In the genomic region with DNA sequence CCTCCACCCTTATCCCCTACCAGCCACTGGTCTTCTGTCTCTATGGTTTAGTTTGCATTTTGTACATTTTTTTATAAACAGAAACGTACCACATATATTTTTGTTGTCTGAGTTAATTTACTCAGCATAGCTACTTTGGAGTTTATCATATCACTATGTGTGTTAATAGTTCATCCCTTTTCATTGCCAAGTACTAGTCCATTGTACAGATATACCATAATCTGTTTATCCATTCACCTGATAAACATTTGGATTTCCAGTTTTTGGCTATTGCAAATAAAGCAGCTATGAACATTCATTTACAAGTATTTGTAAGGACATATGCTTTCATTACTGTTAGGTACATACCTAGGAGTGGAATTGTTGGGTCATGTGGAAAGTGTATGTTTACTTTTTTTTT, we compare ENCODE assay signal across 27 cellular contexts.
DNase-seq lines count a peak whose midpoint lies in the region; ATAC-seq, FAIRE-seq and TF ChIP-seq lines count a peak whose summit lies in the region.
"Had no signal": no experiment of that assay in that cellular context is flagged by ENCODE, and none has a peak within 500 bp of the region (broad histone marks: within the 10 kb centered on the region; RNA-seq: fewer than 3 reads in every experiment).

No MANE protein-coding gene starts in this region.

- H3K79me2 ChIP-seq in SK-N-SH (ENCODE audit: insufficient read depth): no peaks in the 10 kb centered on the region

- 40% methylated on average over 1 of the region's 1 CpG for WGBS in SK-N-SH (ENCODE audit: low lambda C conversion rate)

- POLR2A ChIA-PET in SK-N-SH (lab: Yijun Ruan, JAX): no interaction called here
- POLR2A ChIA-PET in WTC11 (lab: Charles Lee): no interaction called here
- POLR2A ChIA-PET in MCF 10A (lab: Yijun Ruan, JAX): interaction anchor here (0.5 to 1.0 kb wide), 3 partner anchors 15 to 165 kb away, joined by 3 to 6 read pairs (median 5); partner anchors contain the start of gene RHBDD1

- H3K27ac Mint-ChIP-seq in WTC11: no peak overlapping the region
- no peak overlapping the region for H3K27ac Mint-ChIP-seq in MCF 10A (ENCODE audit: low read depth, unreplicated experiment)
- H3K27ac Mint-ChIP-seq: CD14-positive monocyte; CD4-positive, alpha-beta memory T cell; CD4-positive, CD25-positive, alpha-beta regulatory T cell; CD8-positive, alpha-beta memory T cell had no signal

- H4K20me1 ChIP-seq in SK-N-SH (ENCODE audit: insufficient read depth): no peaks in the 10 kb centered on the region
- H4K20me1 ChIP-seq: BLaER1 had no signal

- DNase-seq in SK-N-SH: no peak
- no peak for DNase-seq in GM12892 (ENCODE audit: insufficient read length)
- DNase-seq in WTC11 (ENCODE audit: low spot score): no peak
- no peak for DNase-seq in urothelium cell line (ENCODE audit: low spot score)
- no peak for DNase-seq in effector CD4-positive, alpha-beta T cell
- DNase-seq in NAMALWA (ENCODE audit: low spot score): no peak
- no peak for DNase-seq in MCF 10A (ENCODE audit: unreplicated experiment)
- DNase-seq: ACHN; BE2C; C1 segment of cervical spinal cord; CD4-positive, alpha-beta memory T cell; CD4-positive, CD25-positive, alpha-beta regulatory T cell; CD8-positive, alpha-beta memory T cell; COR-L47; DMS 273 treated with DMSO at 0.1 percent for 48 hours; DMS153; DMS53; DMS79; DND-41; EL; GDM1 had no signal

- no peak overlapping the region for H3K4me3 ChIP-seq in SK-N-SH (ENCODE audit: low read depth in 2 of 2, low read length in 1 of 2)
- H3K4me3 ChIP-seq: BLaER1, GM12878 had no signal

- peaks cover 23% of the 10 kb centered on the region for H3K9me3 Mint-ChIP-seq in WTC11
- H3K9me3 Mint-ChIP-seq in MCF 10A (ENCODE audit: unreplicated experiment): peaks cover 8% of the 10 kb centered on the region

- H3K4me2 ChIP-seq in SK-N-SH: no peak overlapping the region
- H3K4me2 ChIP-seq: BLaER1 had no signal

- CTCF ChIA-PET in SK-N-SH (lab: Yijun Ruan, JAX): no interaction called here
- CTCF ChIA-PET in WTC11 (lab: Charles Lee): no interaction called here
- CTCF ChIA-PET in MCF 10A (lab: Yijun Ruan, JAX): no interaction called here

- BruUV-seq in MCF 10A (replicated peaks; lab: Mats Ljungman, UMichigan): no TSS peak

- intact Hi-C loops in MCF 10A (cut with micrococcal nuclease): no loop called here

- TF ChIP-seq EP300 in SK-N-SH (IDR thresholded peaks at IDR 0.05; ENCODE audit: borderline replicate concordance in 1 of 2, low read depth in 1 of 2, low read length in 1 of 2): no peak

- no peaks in the 10 kb centered on the region for H3K36me3 ChIP-seq in SK-N-SH (replicated peaks in 1 of 2; ENCODE audit: control insufficient read depth in 1 of 2, insufficient read depth in 2 of 2, low read length in 1 of 2)
- H3K36me3 ChIP-seq: BE2C, BLaER1 had no signal

- no peak for TF ChIP-seq RAD21 in SK-N-SH (IDR thresholded peaks at IDR 0.05; ENCODE audit: low read length)

- no peak overlapping the region for H3K9ac ChIP-seq in SK-N-SH
- H3K9ac ChIP-seq: BLaER1 had no signal

- H3K9me2 ChIP-seq in SK-N-SH: no peaks in the 10 kb centered on the region

- no peak for TF ChIP-seq POLR2A in GM12892 (IDR thresholded peaks at IDR 0.05; ENCODE audit: low read depth, low read length)

- no peak overlapping the region for H3K4me3 Mint-ChIP-seq in WTC11
- H3K4me3 Mint-ChIP-seq in MCF 10A (ENCODE audit: unreplicated experiment): no peak overlapping the region
- H3K4me3 Mint-ChIP-seq: CD14-positive monocyte; CD4-positive, alpha-beta memory T cell; CD4-positive, CD25-positive, alpha-beta regulatory T cell; CD8-positive, alpha-beta memory T cell had no signal

- H3K4me1 Mint-ChIP-seq in WTC11 (no peaks in the 10 kb centered on the region), MCF 10A (ENCODE audit: insufficient read depth, unreplicated experiment) (no peaks in the 10 kb centered on the region)
- H3K4me1 Mint-ChIP-seq: CD14-positive monocyte; CD8-positive, alpha-beta memory T cell had no signal

- peaks cover 0 to 3% of the 10 kb centered on the region in 2 experiments; a peak in 2 of 4 replicates for H3K4me1 ChIP-seq in SK-N-SH (ENCODE audit: control insufficient read depth in 1 of 2, insufficient read depth in 2 of 2, low read depth in 1 of 2, low read length in 1 of 2)
- H3K4me1 ChIP-seq: BE2C, BLaER1 had no signal

- H3K9me3 ChIP-seq in SK-N-SH: 0 out of 2 replicates have a peak, but pooled peaks cover 3% of the 10 kb centered on the region
- H3K9me3 ChIP-seq: BE2C had no signal

- H3K36me3 Mint-ChIP-seq in WTC11 (peaks cover 7% of the 10 kb centered on the region), MCF 10A (ENCODE audit: insufficient read depth, unreplicated experiment) (no peaks in the 10 kb centered on the region)

- H3K27ac ChIP-seq in SK-N-SH (ENCODE audit: low read depth in 2 of 2, low read length in 1 of 2): no peak overlapping the region
- H3K27ac ChIP-seq: 22Rv1, BLaER1 had no signal

- peak; percentile 73 for FAIRE-seq in GM12892 (lab: Jason Lieb, UNC)
- peak; percentile 17 for FAIRE-seq in urothelium cell line (lab: Jason Lieb, UNC)
- FAIRE-seq: GM12878, GM18507 had no signal

- no peak overlapping the region for H2AFZ ChIP-seq in SK-N-SH (ENCODE audit: low read depth)

- no peak for ATAC-seq in SK-N-SH treated with all-trans-retinoic acid at 6 μM for 48 hours
- no peak for ATAC-seq in WTC11
- ATAC-seq: GM12878 had no signal

- H3K27me3 Mint-ChIP-seq in WTC11 (ENCODE audit: low read depth) (no peaks in the 10 kb centered on the region), MCF 10A (ENCODE audit: insufficient read depth, unreplicated experiment) (no peaks in the 10 kb centered on the region)
- H3K27me3 Mint-ChIP-seq: CD4-positive, alpha-beta memory T cell; CD4-positive, CD25-positive, alpha-beta regulatory T cell; CD8-positive, alpha-beta memory T cell had no signal

- H3K27me3 ChIP-seq in SK-N-SH (ENCODE audit: insufficient read depth): no peaks in the 10 kb centered on the region
- H3K27me3 ChIP-seq: BE2C, BLaER1 had no signal

- H3F3A ChIP-seq in SK-N-SH (replicated peaks; ENCODE audit: insufficient read depth): no peaks in the 10 kb centered on the region

- TF ChIP-seq CTCF in SK-N-SH (IDR thresholded peaks at IDR 0.05): no peak
- TF ChIP-seq CTCF in WTC11 (IDR thresholded peaks at IDR 0.05): no peak
- TF ChIP-seq CTCF in MCF 10A (IDR thresholded peaks at IDR 0.05; ENCODE audit: unreplicated experiment): no peak

TF ChIP-seq in SK-N-SH treated with all-trans-retinoic acid at 6 μM for 48 hours, 23 proteins besides CTCF, POLR2A, EP300 and RAD21 (continues in another document):
- TF ChIP-seq ISL1 (CRISPR knock-in tag; IDR thresholded peaks at IDR 0.05): no peak
- TF ChIP-seq PPARA (CRISPR knock-in tag; IDR thresholded peaks at IDR 0.05; ENCODE audit: borderline replicate concordance): no peak
- peak; percentile 99 for TF ChIP-seq ZNF8 (CRISPR knock-in tag; IDR thresholded peaks at IDR 0.05)

TF ChIP-seq in SK-N-SH, 30 proteins besides CTCF, POLR2A, EP300 and RAD21 (continues in another document):
- TF ChIP-seq USF1 (IDR thresholded peaks at IDR 0.05; ENCODE audit: borderline replicate concordance, low read depth) (no peak), USF2 (IDR thresholded peaks at IDR 0.05; ENCODE audit: borderline replicate concordance, low read depth, low read length) (no peak), TCF12 (IDR thresholded peaks at IDR 0.05) (no peak)

TF ChIP-seq in WTC11, 78 proteins besides CTCF, POLR2A, EP300 and RAD21:
- TF ChIP-seq GABPB1 (CRISPR knock-in tag; IDR thresholded peaks at IDR 0.05) (no peak), GTF2I (CRISPR knock-in tag; conservative IDR thresholded peaks at IDR 0.05) (0 out of 2 replicates have a peak, but pooled peaks have one; percentile 5), ATF6 (CRISPR knock-in tag; IDR thresholded peaks at IDR 0.05) (no peak)
